In the genomic region with DNA sequence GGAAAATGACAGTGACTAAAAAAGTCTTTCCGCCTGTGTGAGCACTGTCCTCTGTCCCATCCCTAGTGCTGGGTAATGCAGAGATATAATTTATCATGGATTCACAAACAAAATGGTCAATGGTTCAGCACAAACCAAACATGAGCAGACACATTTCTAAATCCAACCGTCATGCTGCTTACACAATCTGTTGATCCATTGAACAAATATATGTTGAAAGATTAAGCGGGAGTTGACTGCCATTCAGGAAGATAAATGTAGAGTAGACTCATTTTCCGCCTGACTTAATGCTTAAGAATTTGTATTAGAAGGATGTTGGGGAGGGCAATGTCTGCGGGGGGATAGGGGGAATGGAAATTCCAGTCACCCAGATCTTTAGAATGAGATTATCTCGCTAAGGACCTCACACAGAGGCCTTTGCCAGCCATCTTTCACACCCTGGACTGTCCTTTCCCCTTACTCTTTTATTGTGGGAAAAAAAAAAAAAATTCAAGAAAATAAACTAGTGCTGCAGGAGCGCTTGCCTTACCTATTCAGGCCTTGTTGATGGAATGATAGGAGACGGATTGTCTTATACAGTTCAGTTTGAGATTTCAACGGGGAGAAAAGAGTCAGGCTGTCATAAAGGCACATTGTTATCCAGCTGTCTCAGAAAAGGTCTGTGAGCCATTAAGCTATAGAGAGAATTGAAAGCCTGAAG, we compare ENCODE assay signal across 13 cellular contexts.
DNase-seq lines count a peak whose midpoint lies in the region; ATAC-seq and TF ChIP-seq lines count a peak whose summit lies in the region.
"Had no signal": no experiment of that assay in that cellular context is flagged by ENCODE, and none has a peak within 500 bp of the region (broad histone marks: within the 10 kb centered on the region; RNA-seq: fewer than 3 reads in every experiment).

No MANE protein-coding gene starts in this region.

- no peak for ATAC-seq in WTC11
- ATAC-seq in left lobe of liver: peak; percentile 75
- ATAC-seq in GM18517 (IDR thresholded peaks at IDR 0.05; ENCODE audit: unreplicated experiment): no peak
- ATAC-seq: effector memory CD8-positive, alpha-beta T cell; natural killer cell had no signal

- intact Hi-C loops in cardiac septum (cut with DNase I): no loop called here

- no peaks in the 10 kb centered on the region for H3K36me3 Mint-ChIP-seq in WTC11
- H3K36me3 Mint-ChIP-seq in HFFc6 (ENCODE audit: low read depth): no peaks in the 10 kb centered on the region
- H3K36me3 Mint-ChIP-seq: natural killer cell had no signal

- TF ChIP-seq CTCF in WTC11 (IDR thresholded peaks at IDR 0.05): no peak
- TF ChIP-seq CTCF in HFFc6 (IDR thresholded peaks at IDR 0.05): no peak

- H3K27ac Mint-ChIP-seq in WTC11 (no peak overlapping the region), HFFc6 (no peak overlapping the region)
- H3K27ac Mint-ChIP-seq: effector memory CD8-positive, alpha-beta T cell; H9; natural killer cell had no signal

- no peak overlapping the region for H3K4me3 Mint-ChIP-seq in WTC11
- no peak overlapping the region for H3K4me3 Mint-ChIP-seq in HFFc6
- H3K4me3 Mint-ChIP-seq: effector memory CD8-positive, alpha-beta T cell; H9; natural killer cell had no signal

- no peaks in the 10 kb centered on the region for H3K9me3 Mint-ChIP-seq in WTC11
- H3K9me3 Mint-ChIP-seq in HFFc6: no peaks in the 10 kb centered on the region
- H3K9me3 Mint-ChIP-seq: H9, natural killer cell had no signal

- H3K27me3 Mint-ChIP-seq in WTC11 (ENCODE audit: low read depth) (no peaks in the 10 kb centered on the region), HFFc6 (ENCODE audit: insufficient read depth) (no peaks in the 10 kb centered on the region; the same call in 1 of the 2 replicates)
- H3K27me3 Mint-ChIP-seq: effector memory CD8-positive, alpha-beta T cell had no signal

- CTCF ChIA-PET in WTC11 (lab: Charles Lee): interaction anchor here (0.7 to 1.3 kb wide), 2 partner anchors 13 to 84 kb away, joined by 3 read pairs; no protein-coding TSS in a partner anchor

- DNase-seq in DMS53 treated with DMSO at 0.1 percent for 48 hours (lab: John Stamatoyannopoulos, UW; ENCODE audit: unreplicated experiment) (peak; percentile 88), NCI-H345 (lab: John Stamatoyannopoulos, UW) (peak; percentile 74), WTC11 (ENCODE audit: low spot score) (no peak), left lobe of liver (ENCODE audit: low spot score) (peak; percentile 52), HFFc6 (no peak), cardiac septum (ENCODE audit: low spot score) (no peak)
- DNase-seq in central memory CD4-positive, alpha-beta T cell: no peak
- DNase-seq: C1 segment of cervical spinal cord; effector memory CD8-positive, alpha-beta T cell; H9; natural killer cell; T1000 had no signal

- POLR2A ChIA-PET in WTC11 (lab: Charles Lee): no interaction called here

- H3K4me1 Mint-ChIP-seq in WTC11 (peaks cover 10% of the 10 kb centered on the region), HFFc6 (ENCODE audit: low read depth) (peaks cover 6% of the 10 kb centered on the region; the same call in 1 of the 2 replicates)

TF ChIP-seq in WTC11, 78 proteins besides CTCF, POLR2A, EP300 and RAD21:
- TF ChIP-seq, protein P1, sequence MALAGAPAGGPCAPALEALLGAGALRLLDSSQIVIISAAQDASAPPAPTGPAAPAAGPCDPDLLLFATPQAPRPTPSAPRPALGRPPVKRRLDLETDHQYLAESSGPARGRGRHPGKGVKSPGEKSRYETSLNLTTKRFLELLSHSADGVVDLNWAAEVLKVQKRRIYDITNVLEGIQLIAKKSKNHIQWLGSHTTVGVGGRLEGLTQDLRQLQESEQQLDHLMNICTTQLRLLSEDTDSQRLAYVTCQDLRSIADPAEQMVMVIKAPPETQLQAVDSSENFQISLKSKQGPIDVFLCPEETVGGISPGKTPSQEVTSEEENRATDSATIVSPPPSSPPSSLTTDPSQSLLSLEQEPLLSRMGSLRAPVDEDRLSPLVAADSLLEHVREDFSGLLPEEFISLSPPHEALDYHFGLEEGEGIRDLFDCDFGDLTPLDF (CRISPR knock-in tag; IDR thresholded peaks at IDR 0.05): no peak
- TF ChIP-seq GABPB1 (CRISPR knock-in tag; IDR thresholded peaks at IDR 0.05): peak; percentile 81

Comparison
In these comparisons a context has a peak if more than half of its experiments do, and no peak if none do; other contexts are left out.
1. DNase-seq: peak in DMS53 treated with DMSO at 0.1 percent for 48 hours (single experiment), NCI-H345 (single experiment) and left lobe of liver (single experiment); none in WTC11 (single experiment), HFFc6 (single experiment), cardiac septum (single experiment) and central memory CD4-positive, alpha-beta T cell (single experiment).